9 cellular contexts compared by ENCODE assay signal in the genomic region with DNA sequence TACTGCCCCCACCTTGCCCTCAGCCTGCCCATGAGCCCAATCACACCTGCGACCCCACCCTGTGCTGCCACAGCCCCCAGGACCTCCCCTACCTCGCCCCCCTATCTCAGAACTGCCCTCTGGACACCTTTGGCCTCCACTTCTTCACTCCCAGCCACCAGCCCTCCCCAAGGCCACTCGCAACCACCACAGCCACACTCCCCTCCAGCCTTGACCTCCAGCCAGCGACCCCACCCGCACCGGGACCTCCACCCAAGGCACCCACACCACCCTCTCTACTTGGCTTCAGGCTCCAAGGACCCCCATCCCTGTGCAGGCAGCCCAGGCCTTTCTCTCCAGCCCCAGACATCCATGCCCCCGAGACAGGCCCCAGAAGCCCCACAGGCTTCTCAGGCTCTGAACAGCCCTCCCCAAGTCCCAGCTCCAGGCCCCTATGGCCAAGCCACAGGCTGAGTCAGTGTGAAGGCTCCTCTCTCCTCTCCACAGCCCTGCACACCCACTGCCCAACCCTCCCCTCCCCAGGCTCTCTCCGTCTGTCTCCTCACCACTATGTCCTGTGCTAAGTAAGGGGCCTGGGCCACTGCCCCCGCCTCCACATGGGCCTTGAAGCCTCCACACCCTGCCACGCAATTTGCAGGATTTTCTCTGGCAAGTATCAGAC. TPM values are rescaled to one million over a fixed set of nuclear protein-coding genes. Genes with fewer than 3 reads are reported as not detected.
DNase-seq lines count a peak whose midpoint lies in the region; ATAC-seq and TF ChIP-seq lines count a peak whose summit lies in the region.
"Had no signal": no experiment of that assay in that cellular context is flagged by ENCODE, and none has a peak within 500 bp of the region (broad histone marks: within the 10 kb centered on the region; RNA-seq: fewer than 3 reads in every experiment).

No MANE protein-coding gene starts in this region.

- ATAC-seq in stimulated activated naive CD8-positive, alpha-beta T cell treated with anti-CD3 and anti-CD28 coated beads, Interleukin-15, amount 100 ng/mL, for 72 hours, result peak; percentile 17
- ATAC-seq in stimulated activated naive CD8-positive, alpha-beta T cell treated with anti-CD3 and anti-CD28 coated beads, Interleukin-15, Interleukin-2, amounts not matched to agents 100 U/mL and 50 U/mL, for 24 hours, result no peak
- no peak for ATAC-seq in HG03457 (IDR thresholded peaks at IDR 0.05; ENCODE audit: unreplicated experiment)

- H3K4me3 ChIP-seq in vagina, result peak overlapping the region; percentile 47 to 74

- no peak overlapping the region for H3K4me3 Mint-ChIP-seq in stimulated activated naive CD8-positive, alpha-beta T cell treated with anti-CD3 and anti-CD28 coated beads, Interleukin-15, amount 100 ng/mL, for 72 hours
- no peak overlapping the region for H3K4me3 Mint-ChIP-seq in dendritic cell treated with granulocyte-macrophage colony-stimulating factor and Interleukin-4, amounts not matched to agents 40 ng/mL and 50 ng/mL, for 4 days
- H3K4me3 Mint-ChIP-seq in nephron, result peak overlapping the region; percentile 73 to 85 (median 82)

- no peak overlapping the region for H3K27ac Mint-ChIP-seq in stimulated activated naive CD8-positive, alpha-beta T cell treated with anti-CD3 and anti-CD28 coated beads, Interleukin-15, amount 100 ng/mL, for 72 hours
- H3K27ac Mint-ChIP-seq in dendritic cell treated with granulocyte-macrophage colony-stimulating factor and Interleukin-4, amounts not matched to agents 40 ng/mL and 50 ng/mL, for 4 days, result peak overlapping the region; percentile 11
- H3K27ac Mint-ChIP-seq in nephron, result peak overlapping the region; percentile 81 to 92 (median 90)

- H3K36me3 ChIP-seq in vagina, result peaks cover 0 to 20% of the 10 kb centered on the region in 2 donors

- no peaks in the 10 kb centered on the region for H3K27me3 ChIP-seq in vagina

- H3K9me3 Mint-ChIP-seq in stimulated activated naive CD8-positive, alpha-beta T cell treated with anti-CD3 and anti-CD28 coated beads, Interleukin-15, amount 100 ng/mL, for 72 hours, result no peaks in the 10 kb centered on the region
- no peaks in the 10 kb centered on the region for H3K9me3 Mint-ChIP-seq in dendritic cell treated with granulocyte-macrophage colony-stimulating factor and Interleukin-4, amounts not matched to agents 40 ng/mL and 50 ng/mL, for 4 days
- H3K9me3 Mint-ChIP-seq in nephron, result no peaks in the 10 kb centered on the region

- H3K4me1 Mint-ChIP-seq in stimulated activated naive CD8-positive, alpha-beta T cell treated with anti-CD3 and anti-CD28 coated beads, Interleukin-15, amount 100 ng/mL, for 72 hours, result peaks cover 18% of the 10 kb centered on the region
- H3K4me1 Mint-ChIP-seq in dendritic cell treated with granulocyte-macrophage colony-stimulating factor and Interleukin-4, amounts not matched to agents 40 ng/mL and 50 ng/mL, for 4 days (ENCODE audit: low read depth), result peaks cover 45% of the 10 kb centered on the region
- H3K4me1 Mint-ChIP-seq in nephron, result peaks cover 25% of the 10 kb centered on the region

- intact Hi-C loops in dendritic cell treated with granulocyte-macrophage colony-stimulating factor and Interleukin-4, amounts not matched to agents 40 ng/mL and 50 ng/mL, for 4 days (cut with micrococcal nuclease), result no loop called here
- intact Hi-C loops in vagina (cut with DNase I), result no loop called here

- TF ChIP-seq POLR2A in vagina (IDR thresholded peaks at IDR 0.05), result no peak

- peak overlapping the region; percentile 89 for H3K27ac ChIP-seq in vagina

- peaks cover 60% of the 10 kb centered on the region for H3K4me1 ChIP-seq in vagina

- H3K27me3 Mint-ChIP-seq in stimulated activated naive CD8-positive, alpha-beta T cell treated with anti-CD3 and anti-CD28 coated beads, Interleukin-15, amount 100 ng/mL, for 72 hours, result peaks cover 19% of the 10 kb centered on the region
- H3K27me3 Mint-ChIP-seq in dendritic cell treated with granulocyte-macrophage colony-stimulating factor and Interleukin-4, amounts not matched to agents 40 ng/mL and 50 ng/mL, for 4 days, result peaks cover 30% of the 10 kb centered on the region
- H3K27me3 Mint-ChIP-seq in nephron (ENCODE audit: low read depth), result no peaks in the 10 kb centered on the region

- no peak for TF ChIP-seq CTCF in nephron (IDR thresholded peaks at IDR 0.05; ENCODE audit: unreplicated experiment in 3 of 3)
- no peak for TF ChIP-seq CTCF in vagina (IDR thresholded peaks at IDR 0.05)

- no peaks in the 10 kb centered on the region for H3K36me3 Mint-ChIP-seq in dendritic cell treated with granulocyte-macrophage colony-stimulating factor and Interleukin-4, amounts not matched to agents 40 ng/mL and 50 ng/mL, for 4 days (ENCODE audit: low read depth)
- peaks cover 8% of the 10 kb centered on the region for H3K36me3 Mint-ChIP-seq in nephron (ENCODE audit: low read depth)

- H3K9me3 ChIP-seq in vagina, result no peaks in the 10 kb centered on the region

- no peak for DNase-seq in stimulated activated naive CD8-positive, alpha-beta T cell treated with anti-CD3 and anti-CD28 coated beads, Interleukin-15, amount 100 ng/mL, for 72 hours
- DNase-seq in stimulated activated naive CD8-positive, alpha-beta T cell treated with anti-CD3 and anti-CD28 coated beads, Interleukin-15, Interleukin-2, amounts not matched to agents 100 U/mL and 50 U/mL, for 24 hours, result no peak
- DNase-seq in vagina (ENCODE audit: extremely low spot score in 2 of 2) (no peak), NCI-H510A treated with DMSO at 0.1 percent for 48 hours (lab: John Stamatoyannopoulos, UW) (no peak), NOMO-1 treated with DMSO at 0.1 percent for 48 hours (lab: John Stamatoyannopoulos, UW; ENCODE audit: unreplicated experiment) (no peak)
- DNase-seq: MM.1S had no signal

RNA-seq across cellular contexts. Expression of a gene that starts 2.0 kb away (rescaled TPM):
- 33.4 TPM for total RNA-seq in vagina

RNA-seq across cellular contexts. Expression of a gene that starts 21.0 kb away (rescaled TPM):
- 130 TPM for total RNA-seq in vagina

RNA-seq across cellular contexts. Expression of a gene that starts 24.0 kb away (rescaled TPM):
- total RNA-seq in vagina, result 108 TPM

RNA-seq across cellular contexts. Expression of a gene that starts 41.4 kb away (rescaled TPM):
- 33.1 TPM for total RNA-seq in vagina

RNA-seq across cellular contexts. Expression of a gene that starts 55.1 kb away (rescaled TPM):
- 10.3 TPM for total RNA-seq in vagina

Comparison
In these comparisons a context has a peak if more than half of its experiments do, and no peak if none do; other contexts are left out.
1. H3K27ac Mint-ChIP-seq: peak in dendritic cell treated with granulocyte-macrophage colony-stimulating factor and Interleukin-4, amounts not matched to agents 40 ng/mL and 50 ng/mL, for 4 days (single experiment) and nephron (3 of 3); none in stimulated activated naive CD8-positive, alpha-beta T cell treated with anti-CD3 and anti-CD28 coated beads, Interleukin-15, amount 100 ng/mL, for 72 hours (0 of 2).
2. H3K4me3 Mint-ChIP-seq: peak in nephron (3 of 3); none in stimulated activated naive CD8-positive, alpha-beta T cell treated with anti-CD3 and anti-CD28 coated beads, Interleukin-15, amount 100 ng/mL, for 72 hours (0 of 2) and dendritic cell treated with granulocyte-macrophage colony-stimulating factor and Interleukin-4, amounts not matched to agents 40 ng/mL and 50 ng/mL, for 4 days (single experiment).